25 cellular contexts compared by ENCODE assay signal in genomic region chr1:64775152-64775551, GRCh38.
"Had no signal": no experiment of that assay in that cellular context is flagged by ENCODE, and none has a peak within 500 bp of the region (broad histone marks: within the 10 kb centered on the region; RNA-seq: fewer than 3 reads in every experiment).

No MANE protein-coding gene starts in this region.

- H3K9me3 Mint-ChIP-seq: natural killer cell treated with Interleukin-12 subunit alpha and Interleukin-12 subunit beta and Interleukin-15 and Interleukin-18, amount 100 ng/mL, for 72 hours had no signal

- H3K9me3 ChIP-seq: esophagus squamous epithelium, gastrocnemius medialis, ovary, prostate gland, thyroid gland had no signal

- DNase-seq: activated CD4-positive, alpha-beta T cell treated with anti-CD3 and anti-CD28 coated beads, Interleukin-2, amount 10 ng/mL, durations not matched to agents 7 days and 5 days; activated CD4-positive, CD25-positive, alpha-beta regulatory T cell treated with anti-CD3 and anti-CD28 coated beads, Interleukin-2, amount 50 U/mL, for 72 hours; activated CD8-positive, alpha-beta T cell treated with anti-CD3 and anti-CD28 coated beads, Interleukin-2, amount 10 ng/mL, durations not matched to agents 7 days and 5 days; activated gamma-delta T cell; activated naive CD4-positive, alpha-beta T cell treated with anti-CD3 and anti-CD28 coated beads, Interleukin-2, amount 50 U/mL, for 16 hours; activated naive CD8-positive, alpha-beta T cell treated with anti-CD3 and anti-CD28 coated beads, Interleukin-2, amount 50 U/mL, for 24 hours; cerebellar nuclear complex; esophagus squamous epithelium; gastrocnemius medialis; head of caudate nucleus; islet precursor cell; left cardiac atrium; ovary; stimulated activated CD4-positive, alpha-beta T cell treated with anti-CD3 and anti-CD28 coated beads, Interleukin-4, amount 100 ng/mL, for 24 hours; substantia nigra; T-helper 1 cell; T-helper 9 cell; thyroid gland; upper lobe of right lung had no signal

- H3K4me3 ChIP-seq: coronary artery, esophagus squamous epithelium, gastrocnemius medialis, ovary, prostate gland, right atrium auricular region, thyroid gland, upper lobe of right lung had no signal

- H3K4me3 Mint-ChIP-seq: activated CD4-positive, alpha-beta T cell treated with anti-CD3 and anti-CD28 coated beads, Interleukin-2, amount 10 ng/mL, durations not matched to agents 7 days and 5 days; activated CD8-positive, alpha-beta T cell treated with anti-CD3 and anti-CD28 coated beads, Interleukin-2, amount 10 ng/mL, durations not matched to agents 7 days and 5 days; activated naive CD8-positive, alpha-beta T cell treated with anti-CD3 and anti-CD28 coated beads, Interleukin-2, amount 50 U/mL, for 24 hours; activated T-helper 1 cell treated with anti-CD3 and anti-CD28 coated beads, Interleukin-12 subunit alpha, Interleukin-12 subunit beta, Interleukin-2, Interleukin-4 antibody, amounts not matched to agents 30 ng/mL and 10 ng/mL and 1 ng/mL, durations not matched to agents 14 hours and 24 hours and 36 hours; natural killer cell treated with Interleukin-12 subunit alpha and Interleukin-12 subunit beta and Interleukin-15 and Interleukin-18, amount 100 ng/mL, for 72 hours; stimulated activated naive CD8-positive, alpha-beta T cell treated with anti-CD3 and anti-CD28 coated beads, Interleukin-15, Interleukin-2, amounts not matched to agents 100 ng/mL and 50 ng/mL, for 24 hours had no signal

- ATAC-seq: activated CD8-positive, alpha-beta T cell treated with anti-CD3 and anti-CD28 coated beads, Interleukin-2, amount 10 ng/mL, durations not matched to agents 7 days and 5 days; activated naive CD8-positive, alpha-beta T cell treated with anti-CD3 and anti-CD28 coated beads, Interleukin-2, amount 50 U/mL, for 24 hours; gastrocnemius medialis; left cardiac atrium; natural killer cell treated with Interleukin-12 subunit alpha and Interleukin-12 subunit beta and Interleukin-15 and Interleukin-18, amount 100 ng/mL, for 72 hours; upper lobe of right lung had no signal

- H3K27ac Mint-ChIP-seq: activated CD4-positive, alpha-beta T cell treated with anti-CD3 and anti-CD28 coated beads, Interleukin-2, amount 10 ng/mL, durations not matched to agents 7 days and 5 days; activated CD8-positive, alpha-beta T cell treated with anti-CD3 and anti-CD28 coated beads, Interleukin-2, amount 10 ng/mL, durations not matched to agents 7 days and 5 days; activated naive CD8-positive, alpha-beta T cell treated with anti-CD3 and anti-CD28 coated beads, Interleukin-2, amount 50 U/mL, for 24 hours; activated T-helper 1 cell treated with anti-CD3 and anti-CD28 coated beads, Interleukin-12 subunit alpha, Interleukin-12 subunit beta, Interleukin-2, Interleukin-4 antibody, amounts not matched to agents 30 ng/mL and 10 ng/mL and 1 ng/mL, durations not matched to agents 14 hours and 24 hours and 36 hours; natural killer cell treated with Interleukin-12 subunit alpha and Interleukin-12 subunit beta and Interleukin-15 and Interleukin-18, amount 100 ng/mL, for 72 hours; stimulated activated naive CD8-positive, alpha-beta T cell treated with anti-CD3 and anti-CD28 coated beads, Interleukin-15, Interleukin-2, amounts not matched to agents 100 ng/mL and 50 ng/mL, for 24 hours had no signal

- H3K27me3 Mint-ChIP-seq: activated CD4-positive, alpha-beta T cell treated with anti-CD3 and anti-CD28 coated beads, Interleukin-2, amount 10 ng/mL, durations not matched to agents 7 days and 5 days; activated naive CD8-positive, alpha-beta T cell treated with anti-CD3 and anti-CD28 coated beads, Interleukin-2, amount 50 U/mL, for 24 hours; stimulated activated naive CD8-positive, alpha-beta T cell treated with anti-CD3 and anti-CD28 coated beads, Interleukin-15, Interleukin-2, amounts not matched to agents 100 ng/mL and 50 ng/mL, for 24 hours had no signal
